In genomic region chr17:8572767-8573166, GRCh38 we compare ENCODE assay signal across 14 cellular contexts. TPM values are rescaled to one million over a fixed set of nuclear protein-coding genes. Genes with fewer than 3 reads are reported as not detected.
A peak's percentile ranks its signal among the peaks of the same experiment; 100 is the strongest.
DNase-seq lines count a peak whose midpoint lies in the region; ATAC-seq and TF ChIP-seq lines count a peak whose summit lies in the region.
"Had no signal": no experiment of that assay in that cellular context is flagged by ENCODE, and none has a peak within 500 bp of the region (broad histone marks: within the 10 kb centered on the region; RNA-seq: fewer than 3 reads in every experiment).

No MANE protein-coding gene starts in this region.

- ATAC-seq in GM18505 (IDR thresholded peaks at IDR 0.05; ENCODE audit: unreplicated experiment): no peak
- ATAC-seq: activated CD8-positive, alpha-beta T cell treated with anti-CD3 and anti-CD28 coated beads, Interleukin-2, amount 10 ng/mL, durations not matched to agents 7 days and 5 days; T-helper 17 cell had no signal

- no peak overlapping the region for H3K27ac ChIP-seq in GM23248

- TF ChIP-seq CTCF in AG10803 (conservative IDR thresholded peaks at IDR 0.05; ENCODE audit: low read length) (peak; percentile 45), astrocyte of the spinal cord (IDR thresholded peaks at IDR 0.05; ENCODE audit: low read depth, low read length) (peak; percentile 7), kidney epithelial cell (IDR thresholded peaks at IDR 0.05; ENCODE audit: insufficient read depth, low read length, poor library complexity, severe bottlenecking) (peak; percentile 15)

- H4K20me1 ChIP-seq in GM23248 (ENCODE audit: insufficient read depth): no peaks in the 10 kb centered on the region

- in situ Hi-C loops in GM23248 (cut with MboI): no loop called here
- in situ Hi-C loops in astrocyte of the spinal cord (cut with HindIII; ENCODE audit: low sequenced_read_pairs): no loop called here

- H3K4me2 ChIP-seq in GM23248 (ENCODE audit: unreplicated experiment): no peak overlapping the region

- H3K27me3 ChIP-seq in GM23248 (replicated peaks; ENCODE audit: insufficient read depth) (no peaks in the 10 kb centered on the region), kidney epithelial cell (ENCODE audit: control insufficient read depth, insufficient read depth, low read length) (no peaks in the 10 kb centered on the region)

- H3K9ac ChIP-seq in GM23248: no peak overlapping the region

- H2AFZ ChIP-seq in GM23248: no peak overlapping the region

- H3K79me2 ChIP-seq in GM23248 (ENCODE audit: insufficient read depth): no peaks in the 10 kb centered on the region

- H3K4me3 ChIP-seq in AG10803 (ENCODE audit: low read length): no peak overlapping the region
- no peak overlapping the region for H3K4me3 ChIP-seq in GM23248
- no peak overlapping the region for H3K4me3 ChIP-seq in astrocyte of the spinal cord (ENCODE audit: low read depth, low read length)
- no peak overlapping the region for H3K4me3 ChIP-seq in kidney epithelial cell (ENCODE audit: low read depth, low read length)

- H3K9me3 ChIP-seq in GM23248 (ENCODE audit: low read depth): no peaks in the 10 kb centered on the region

- TF ChIP-seq POLR2A in GM18505 (IDR thresholded peaks at IDR 0.05; ENCODE audit: borderline replicate concordance, extremely low read depth, insufficient read depth, insufficient read length): no peak

- H3K4me1 ChIP-seq in GM23248 (ENCODE audit: insufficient read depth): no peaks in the 10 kb centered on the region

- H3K9me2 ChIP-seq in GM23248 (ENCODE audit: insufficient read depth): no peaks in the 10 kb centered on the region

- WGBS in GM23248 (ENCODE audit: low coverage in 1 of 2, low lambda C conversion rate in 2 of 2, missing lambda C conversion rate in 2 of 2), 2 experiments: 87 to 89% methylated on average over 1 of the region's 1 CpG

- no peaks in the 10 kb centered on the region for H3F3A ChIP-seq in GM23248 (ENCODE audit: insufficient read depth)

- H3K36me3 ChIP-seq in GM23248 (ENCODE audit: low read depth) (peaks cover 13% of the 10 kb centered on the region), kidney epithelial cell (ENCODE audit: control insufficient read depth, insufficient read depth, low read length) (no peaks in the 10 kb centered on the region)

- DNase-seq in AG10803 (ENCODE audit: low read depth): peak; percentile 21
- DNase-seq in GM23248: peak; percentile 22
- no peak for DNase-seq in astrocyte of the spinal cord (ENCODE audit: low read depth, low spot score)
- DNase-seq in kidney epithelial cell (ENCODE audit: low read depth): no peak
- DNase-seq in NCI-H526 (lab: John Stamatoyannopoulos, UW): no peak
- DNase-seq in NCI-H2081 treated with DMSO at 0.1 percent for 48 hours (lab: John Stamatoyannopoulos, UW): no peak
- DNase-seq in NOMO-1 (lab: John Stamatoyannopoulos, UW; ENCODE audit: unreplicated experiment in 2 of 2): no peak
- DNase-seq: activated CD8-positive, alpha-beta T cell treated with anti-CD3 and anti-CD28 coated beads, Interleukin-2, amount 10 ng/mL, durations not matched to agents 7 days and 5 days; activated naive CD4-positive, alpha-beta T cell treated with Interleukin-2 at 50 U/mL for 16 hours; COR-L47; NCI-H1105 treated with DMSO at 0.1 percent for 48 hours; NCI-H774; T-helper 17 cell had no signal

RNA-seq across cellular contexts. Expression of gene MYH10, which starts 57.8 kb away (rescaled TPM):
- total RNA-seq in GM23248 (2014; rRNA removed; shearing (Covaris generic)): 39.2 and 46.8 TPM in 2 replicates
- polyA plus RNA-seq in GM23248 (2016; fragmentation: Nextera tagmentation; extraction: Ambion mirVana): 69.5 and 76.8 TPM in 2 replicates
- total RNA-seq in kidney epithelial cell: 65.9 and 90.5 TPM in 2 replicates

Comparison
In these comparisons a context has a peak if more than half of its experiments do, and no peak if none do; other contexts are left out.
1. DNase-seq: peak in AG10803 (single experiment) and GM23248 (single experiment); none in astrocyte of the spinal cord (single experiment), kidney epithelial cell (single experiment), NCI-H526 (0 of 2), NCI-H2081 treated with DMSO at 0.1 percent for 48 hours (single experiment) and NOMO-1 (0 of 2).
2. Peak in every context shown above with its lines, with median percentiles within 50 percentile points of each other: CTCF ChIP-seq.